9 cellular contexts compared by ENCODE assay signal in the genomic region with DNA sequence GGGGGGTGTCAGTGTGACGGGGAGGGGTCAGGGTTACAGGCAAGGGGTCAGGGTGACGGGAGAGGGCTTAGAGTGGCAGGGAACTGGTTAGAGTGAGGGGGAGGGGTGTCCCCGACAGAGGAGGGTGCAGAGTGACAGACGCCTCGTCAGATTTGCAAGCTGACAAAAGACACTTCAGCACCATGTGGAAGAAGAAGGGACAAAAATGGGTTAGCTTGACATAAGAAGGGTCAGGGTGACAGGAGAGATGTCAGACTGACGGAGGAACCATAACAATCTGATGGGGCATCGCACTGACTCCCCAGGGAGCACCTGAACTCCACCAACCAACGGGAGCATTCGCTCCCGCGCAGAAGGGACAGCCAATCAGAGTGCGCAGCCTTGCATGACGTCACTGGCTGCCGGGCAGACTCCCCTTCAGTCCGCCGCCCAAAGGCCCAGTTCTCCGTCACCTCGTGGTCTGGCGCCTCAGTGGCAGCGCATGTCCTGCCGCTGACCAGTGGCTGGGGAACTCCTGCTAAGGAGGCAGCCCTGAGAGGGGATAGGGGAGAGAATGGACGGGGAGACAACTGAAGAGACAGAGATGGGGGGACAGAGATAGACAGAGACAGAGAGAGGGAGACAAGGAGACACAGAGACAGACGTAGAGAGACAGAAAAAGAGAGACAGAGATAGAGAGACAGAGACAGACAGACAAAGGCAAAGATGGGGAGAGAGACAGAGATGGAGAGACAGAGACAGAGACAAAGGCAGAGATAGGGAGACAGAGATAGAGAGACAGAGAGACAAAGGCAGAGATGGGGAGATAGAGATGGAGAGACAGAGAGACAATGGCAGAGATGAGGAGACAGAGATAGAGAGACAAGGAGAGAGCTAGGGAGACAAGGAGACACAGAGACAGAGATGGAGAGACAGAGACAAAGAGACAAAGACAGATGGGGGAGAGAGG. TPM values are rescaled to one million over a fixed set of nuclear protein-coding genes. Genes with fewer than 3 reads are reported as not detected.
DNase-seq lines count a peak whose midpoint lies in the region; ATAC-seq lines count a peak whose summit lies in the region.
"Had no signal": no experiment of that assay in that cellular context is flagged by ENCODE, and none has a peak within 500 bp of the region (broad histone marks: within the 10 kb centered on the region; RNA-seq: fewer than 3 reads in every experiment).

No MANE protein-coding gene starts in this region.

- DNase-seq in COLO829 (ENCODE audit: low spot score) (peak; percentile 93), NCI-H1694 (lab: John Stamatoyannopoulos, UW) (peak; percentile 26), caudate nucleus (lab: John Stamatoyannopoulos, UW) (peak in 58 of 61 donors; percentile 5 to 90 (median 46)), left lobe of liver (ENCODE audit: low spot score) (peak; percentile 69), NCI-H345 treated with DMSO at 0.1 percent for 48 hours (lab: John Stamatoyannopoulos, UW; ENCODE audit: unreplicated experiment) (no peak)
- peak; percentile 68 to 80 for DNase-seq in stimulated activated CD4-positive, alpha-beta T cell treated with anti-CD3 and anti-CD28 coated beads, Interleukin-4, amount 100 ng/mL, for 48 hours (ENCODE audit: low read depth in 2 of 2)

- no peak overlapping the region for H3K27ac ChIP-seq in caudate nucleus (ENCODE audit: low read depth, low read length)

- peak; percentile 76 for ATAC-seq in GM21717 (IDR thresholded peaks at IDR 0.05; ENCODE audit: unreplicated experiment)
- peak; percentile 90 to 97 for ATAC-seq in activated CD4-positive, CD25-positive, alpha-beta regulatory T cell treated with anti-CD3 and anti-CD28 coated beads, Interleukin-2, amount 50 U/mL, for 24 hours
- ATAC-seq in left lobe of liver, result peak; percentile 89

RNA-seq across cellular contexts. Expression of gene C19orf81, which starts 30.2 kb away (rescaled TPM):
- not detected for total RNA-seq in left lobe of liver
- total RNA-seq: urinary bladder had no signal

RNA-seq across cellular contexts. Expression of gene SYT3, which starts 39.8 kb away (rescaled TPM):
- total RNA-seq in left lobe of liver, result not detected

RNA-seq across cellular contexts. Expression of gene SHANK1, which starts 40.2 kb away (rescaled TPM):
- total RNA-seq in left lobe of liver, result 0.23 TPM

RNA-seq across cellular contexts. Expression of gene CLEC11A, which starts 43.7 kb away (rescaled TPM):
- total RNA-seq in left lobe of liver, result 2.8 TPM
